In the genomic region with DNA sequence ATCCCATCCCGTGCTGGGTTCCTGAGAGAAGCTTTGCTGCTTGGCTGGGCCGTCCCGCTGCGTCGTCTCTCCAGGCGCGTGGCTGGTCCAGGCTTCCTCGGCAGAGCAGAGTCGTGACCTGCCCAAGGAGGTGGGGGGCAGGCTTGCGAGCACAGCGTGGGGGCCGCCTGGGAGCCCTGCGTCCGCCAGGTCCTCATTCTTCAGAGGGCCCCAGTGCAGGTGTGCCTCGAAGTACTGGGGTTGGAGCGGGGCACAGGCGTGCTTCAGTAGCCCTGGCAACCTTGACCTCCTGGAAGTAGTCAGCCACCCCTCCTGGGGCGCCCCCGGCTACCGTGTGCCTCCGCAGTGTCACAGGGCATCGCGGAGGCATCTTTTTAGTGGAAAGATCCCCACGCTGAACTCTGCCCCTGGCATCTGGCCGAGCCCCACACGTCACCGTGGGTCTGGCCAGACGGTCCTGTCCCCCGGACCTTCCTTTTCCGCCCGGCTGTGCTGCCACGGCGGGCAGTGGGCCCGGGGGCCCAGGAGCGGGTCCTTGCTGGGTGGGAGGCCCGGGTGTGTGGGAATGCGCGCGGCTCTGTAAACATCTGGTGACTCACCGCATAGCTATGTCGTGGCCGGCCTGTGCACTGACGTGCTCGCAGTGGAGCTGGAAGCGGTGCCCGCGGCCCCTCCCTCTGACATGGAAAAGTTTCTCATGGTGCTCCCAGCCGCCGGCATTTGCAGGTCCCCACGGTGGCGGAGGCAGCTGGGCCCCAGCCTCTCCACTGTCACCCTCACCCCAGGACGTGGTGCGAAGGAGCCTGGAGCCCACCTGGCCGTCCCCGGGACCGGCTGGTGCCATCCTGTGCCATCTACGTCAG, we compare ENCODE assay signal across 9 cellular contexts. TPM values are rescaled to one million over a fixed set of nuclear protein-coding genes. Genes with fewer than 3 reads are reported as not detected.
DNase-seq lines count a peak whose midpoint lies in the region; ATAC-seq and TF ChIP-seq lines count a peak whose summit lies in the region.
"Had no signal": no experiment of that assay in that cellular context is flagged by ENCODE, and none has a peak within 500 bp of the region (broad histone marks: within the 10 kb centered on the region; RNA-seq: fewer than 3 reads in every experiment).

No MANE protein-coding gene starts in this region.

- H3K4me1 ChIP-seq in duodenal mucosa (ENCODE audit: control insufficient read depth in 1 of 2, insufficient read depth in 2 of 2, low read length in 2 of 2) = peaks cover 27 to 43% of the 10 kb centered on the region in 2 donors
- H3K4me1 ChIP-seq in thoracic aorta (ENCODE audit: control insufficient read depth in 1 of 2, low read depth in 2 of 2) = peaks cover 17 to 58% of the 10 kb centered on the region in 2 donors

- peaks cover 4% of the 10 kb centered on the region for H3K36me3 Mint-ChIP-seq in activated CD4-positive, alpha-beta T cell treated with anti-CD3 and anti-CD28 coated beads, Interleukin-2, amount 10 ng/mL, durations not matched to agents 7 days and 5 days (ENCODE audit: low read depth)

- no peak overlapping the region for H3K4me3 Mint-ChIP-seq in activated CD4-positive, alpha-beta T cell treated with anti-CD3 and anti-CD28 coated beads, Interleukin-2, amount 10 ng/mL, durations not matched to agents 7 days and 5 days
- H3K4me3 Mint-ChIP-seq: central memory CD8-positive, alpha-beta T cell had no signal

- H3K27me3 ChIP-seq in duodenal mucosa (ENCODE audit: control insufficient read depth in 1 of 2, insufficient read depth in 2 of 2, low read length in 2 of 2) = no peaks in the 10 kb centered on the region
- H3K27me3 ChIP-seq in thoracic aorta (replicated peaks; ENCODE audit: insufficient read depth) = no peaks in the 10 kb centered on the region

- peaks cover 21 to 31% of the 10 kb centered on the region in 2 donors for H3K36me3 ChIP-seq in duodenal mucosa (ENCODE audit: control insufficient read depth in 1 of 2, insufficient read depth in 2 of 2, low read length in 2 of 2)
- peaks cover 27% of the 10 kb centered on the region for H3K36me3 ChIP-seq in thoracic aorta

- H3K27ac ChIP-seq in duodenal mucosa (ENCODE audit: low read depth, low read length) = peak overlapping the region; percentile 94
- H3K27ac ChIP-seq in thoracic aorta = peak overlapping the region; percentile 97 to 99

- ATAC-seq in thoracic aorta (ENCODE audit: insufficient number of reproducible peaks, low FRiP score, low read depth) = peak; percentile 59

- TF ChIP-seq CTCF in AG09309 (IDR thresholded peaks at IDR 0.05; ENCODE audit: control insufficient read depth, insufficient read depth, low read depth, low read length, missing control alignments) (no peak), lower leg skin (IDR thresholded peaks at IDR 0.05) (no peak), thoracic aorta (IDR thresholded peaks at IDR 0.05) (no peak)

- intact Hi-C loops in lower leg skin (cut with DNase I; ENCODE audit: low total_unique reads) = no loop called here

- POLR2A ChIA-PET in activated CD4-positive, alpha-beta T cell treated with anti-CD3 and anti-CD28 coated beads, Interleukin-2, amount 10 ng/mL, durations not matched to agents 7 days and 5 days (lab: Charles Lee) = no interaction called here

- peak; percentile 96 for DNase-seq in AG09309 (ENCODE audit: low read depth)
- DNase-seq in LoVo (ENCODE audit: low spot score) = peak; percentile 99
- DNase-seq in lower leg skin (ENCODE audit: low spot score in 2 of 2) = peak; percentile 94 to 99
- DNase-seq in thoracic aorta (ENCODE audit: low spot score) = peak; percentile 91
- DNase-seq in central memory CD4-positive, alpha-beta T cell = no peak
- no peak for DNase-seq in stimulated activated naive CD4-positive, alpha-beta T cell (lab: John Stamatoyannopoulos, UW)
- DNase-seq in activated CD4-positive, alpha-beta T cell treated with anti-CD3 and anti-CD28 coated beads, Interleukin-2, amount 10 ng/mL, durations not matched to agents 7 days and 5 days = no peak

- CTCF ChIA-PET in activated CD4-positive, alpha-beta T cell treated with anti-CD3 and anti-CD28 coated beads, Interleukin-2, amount 10 ng/mL, durations not matched to agents 7 days and 5 days (lab: Charles Lee) = interaction anchor here (1.0 kb wide), 1 partner anchor 29 kb away, joined by 5 read pairs; no protein-coding TSS in a partner anchor

- no peak for TF ChIP-seq POLR2A in lower leg skin (IDR thresholded peaks at IDR 0.05)

- WGBS in lower leg skin, 2 donors = 16 to 21% methylated on average over 21 to 42 of the region's 57 CpGs

- H3K4me1 Mint-ChIP-seq in activated CD4-positive, alpha-beta T cell treated with anti-CD3 and anti-CD28 coated beads, Interleukin-2, amount 10 ng/mL, durations not matched to agents 7 days and 5 days = peaks cover 26% of the 10 kb centered on the region

- H3K4me3 ChIP-seq in AG09309 (ENCODE audit: control insufficient read depth, low read depth, low read length) (peak overlapping the region; percentile 47), duodenal mucosa (ENCODE audit: low read depth in 1 of 2, low read length in 2 of 2) (peak overlapping the region; percentile 56 to 58), lower leg skin (ENCODE audit: low read depth, poor library complexity, severe bottlenecking) (no peak overlapping the region), thoracic aorta (peak overlapping the region; percentile 78)

- H3K9ac ChIP-seq in duodenal mucosa (ENCODE audit: low read depth in 1 of 2, low read length in 2 of 2) = peak overlapping the region; percentile 48 to 63

- H3K9me3 ChIP-seq in duodenal mucosa (ENCODE audit: control insufficient read depth in 1 of 2, low read length in 2 of 2) (no peaks in the 10 kb centered on the region), thoracic aorta (no peaks in the 10 kb centered on the region)

- no peak overlapping the region for H3K27ac Mint-ChIP-seq in activated CD4-positive, alpha-beta T cell treated with anti-CD3 and anti-CD28 coated beads, Interleukin-2, amount 10 ng/mL, durations not matched to agents 7 days and 5 days

- no peaks in the 10 kb centered on the region for H3K9me3 Mint-ChIP-seq in activated CD4-positive, alpha-beta T cell treated with anti-CD3 and anti-CD28 coated beads, Interleukin-2, amount 10 ng/mL, durations not matched to agents 7 days and 5 days
- H3K9me3 Mint-ChIP-seq: central memory CD8-positive, alpha-beta T cell had no signal

- H3K27me3 Mint-ChIP-seq in activated CD4-positive, alpha-beta T cell treated with anti-CD3 and anti-CD28 coated beads, Interleukin-2, amount 10 ng/mL, durations not matched to agents 7 days and 5 days = no peaks in the 10 kb centered on the region
- H3K27me3 Mint-ChIP-seq: central memory CD8-positive, alpha-beta T cell had no signal

RNA-seq across cellular contexts. Expression of a gene that starts 6.5 kb away (rescaled TPM):
- total RNA-seq in lower leg skin (10 to 100 TPM; 47.7 to 72.8 (median 52.3) TPM), thoracic aorta (100 to 1,000 TPM; 111 to 161 TPM)
- 10 to 100 TPM; 24.7 to 29.3 TPM for total RNA-seq in activated CD4-positive, alpha-beta T cell treated with anti-CD3 and anti-CD28 coated beads, Interleukin-2, amount 10 ng/mL, durations not matched to agents 7 days and 5 days

RNA-seq across cellular contexts. Expression of a gene that starts 19.0 kb away (rescaled TPM):
- 100 to 1,000 TPM in 3 of 4 donors, 10 to 100 TPM in 1; 70.5 to 177 (median 119) TPM for total RNA-seq in lower leg skin
- 1 to 10 TPM in 1 of 2 donors, not detected in 1; 1.5 TPM for total RNA-seq in thoracic aorta
- not detected for total RNA-seq in activated CD4-positive, alpha-beta T cell treated with anti-CD3 and anti-CD28 coated beads, Interleukin-2, amount 10 ng/mL, durations not matched to agents 7 days and 5 days

RNA-seq across cellular contexts. Expression of a gene that starts 32.8 kb away (rescaled TPM):
- total RNA-seq in lower leg skin = 10 to 100 TPM; 45.9 to 70.6 (median 60.3) TPM
- total RNA-seq in thoracic aorta = 10 to 100 TPM; 59.8 to 89.6 TPM
- 100 to 1,000 TPM in 1 of 2 experiments, 10 to 100 TPM in 1; 90.6 to 104 TPM for total RNA-seq in activated CD4-positive, alpha-beta T cell treated with anti-CD3 and anti-CD28 coated beads, Interleukin-2, amount 10 ng/mL, durations not matched to agents 7 days and 5 days

RNA-seq across cellular contexts. Expression of a gene that starts 32.8 kb away (rescaled TPM):
- 10 to 100 TPM; 38.2 to 73.2 (median 60.7) TPM for total RNA-seq in lower leg skin
- 10 to 100 TPM; 30.9 to 40.4 TPM for total RNA-seq in thoracic aorta
- 10 to 100 TPM; 23.1 to 29.3 TPM for total RNA-seq in activated CD4-positive, alpha-beta T cell treated with anti-CD3 and anti-CD28 coated beads, Interleukin-2, amount 10 ng/mL, durations not matched to agents 7 days and 5 days

Comparison
In these comparisons a context has a peak if more than half of its experiments do, and no peak if none do; other contexts are left out.
1. DNase-seq: peak in AG09309 (single experiment), LoVo (single experiment), lower leg skin (2 of 2) and thoracic aorta (single experiment); none in central memory CD4-positive, alpha-beta T cell (single experiment), stimulated activated naive CD4-positive, alpha-beta T cell (0 of 6) and activated CD4-positive, alpha-beta T cell treated with anti-CD3 and anti-CD28 coated beads, Interleukin-2, amount 10 ng/mL, durations not matched to agents 7 days and 5 days (single experiment).
2. RNA of a gene that starts 19.0 kb away (total RNA-seq): 70.5 to 177 TPM in lower leg skin; 1.5 TPM in thoracic aorta and not detected in activated CD4-positive, alpha-beta T cell treated with anti-CD3 and anti-CD28 coated beads, Interleukin-2, amount 10 ng/mL, durations not matched to agents 7 days and 5 days; every median in the first group is over 10 times any median in the second.